Comparison of ENCODE assay signal across 1 cellular context in the genomic region with DNA sequence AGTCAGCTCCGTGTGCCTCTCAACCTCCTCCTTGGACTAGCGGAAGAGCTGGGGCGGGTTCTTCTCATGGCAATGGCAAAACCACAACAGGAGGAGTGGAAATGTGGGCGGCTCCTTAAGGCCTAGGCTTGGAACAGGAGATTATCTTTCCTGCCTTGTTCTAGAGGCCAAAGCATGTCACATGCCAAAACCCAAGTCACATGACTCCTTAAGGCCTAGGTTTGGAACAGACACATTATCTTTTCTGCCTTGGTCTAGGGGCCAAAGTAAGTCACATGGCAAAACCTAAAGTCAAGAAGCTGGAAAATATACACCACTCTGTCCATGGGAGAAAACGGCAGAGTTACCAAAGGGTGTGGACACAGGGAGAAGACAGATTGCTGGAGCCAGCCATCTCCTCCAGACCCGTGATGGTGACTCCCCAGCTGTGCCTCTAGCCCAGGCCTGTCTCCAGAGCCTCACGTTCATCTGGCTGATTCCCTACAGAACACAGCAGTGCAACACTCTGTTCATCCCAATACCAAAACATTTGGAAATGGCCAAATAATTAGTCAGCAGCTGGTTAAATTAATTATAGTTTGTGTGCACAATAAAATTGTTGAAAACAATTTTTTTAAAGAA.
A peak's percentile ranks its signal among the peaks of the same experiment; 100 is the strongest.
TF ChIP-seq lines count a peak whose summit lies in the region.

No MANE protein-coding gene starts in this region.

TF ChIP-seq in HepG2, 621 proteins besides CTCF, POLR2A, EP300 and RAD21 (continued from another document):
- TF ChIP-seq, protein P1, sequence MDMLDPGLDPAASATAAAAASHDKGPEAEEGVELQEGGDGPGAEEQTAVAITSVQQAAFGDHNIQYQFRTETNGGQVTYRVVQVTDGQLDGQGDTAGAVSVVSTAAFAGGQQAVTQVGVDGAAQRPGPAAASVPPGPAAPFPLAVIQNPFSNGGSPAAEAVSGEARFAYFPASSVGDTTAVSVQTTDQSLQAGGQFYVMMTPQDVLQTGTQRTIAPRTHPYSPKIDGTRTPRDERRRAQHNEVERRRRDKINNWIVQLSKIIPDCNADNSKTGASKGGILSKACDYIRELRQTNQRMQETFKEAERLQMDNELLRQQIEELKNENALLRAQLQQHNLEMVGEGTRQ (IDR thresholded peaks at IDR 0.05; ENCODE audit: low read depth, low read length), result 0 out of 2 replicates have a peak, but pooled peaks have one; percentile 23
- TF ChIP-seq, protein P1 (CRISPR knock-in tag; IDR thresholded peaks at IDR 0.05; ENCODE audit: borderline replicate concordance), result no peak
- no peak for TF ChIP-seq TBX3 (IDR thresholded peaks at IDR 0.05; ENCODE audit: borderline replicate concordance)
- TF ChIP-seq FOXC1 (CRISPR knock-in tag; IDR thresholded peaks at IDR 0.05; ENCODE audit: borderline replicate concordance), result no peak
- no peak for TF ChIP-seq NCOA1 (CRISPR knock-in tag; IDR thresholded peaks at IDR 0.05)
- TF ChIP-seq U2AF1 (optimal IDR thresholded peaks at IDR 0.05; ENCODE audit: low read depth, low read length), result no peak
- TF ChIP-seq ZNF644 (CRISPR knock-in tag; IDR thresholded peaks at IDR 0.05; ENCODE audit: low read depth), result no peak
- TF ChIP-seq WIZ (CRISPR knock-in tag; IDR thresholded peaks at IDR 0.05), result no peak
